7 cellular contexts compared by ENCODE assay signal in genomic region chr17:42132941-42133340, GRCh38. TPM values are rescaled to one million over a fixed set of nuclear protein-coding genes. Genes with fewer than 3 reads are reported as not detected.
DNase-seq lines count a peak whose midpoint lies in the region; ATAC-seq and TF ChIP-seq lines count a peak whose summit lies in the region.

No MANE protein-coding gene starts in this region.

- no peak overlapping the region for H2BK12ac ChIP-seq in neuronal stem cell (ENCODE audit: low read length)

- H2BK120ac ChIP-seq in neuronal stem cell (ENCODE audit: low read depth, low read length): no peak overlapping the region

- peaks cover 21% of the 10 kb centered on the region for H3K36me3 Mint-ChIP-seq in T-helper 1 cell treated with Interleukin-12 subunit alpha and Interleukin-12 subunit beta and Interleukin-4 antibody, amounts not matched to agents 30 μg/mL and 1 μg/mL, for 36 hours (ENCODE audit: low read depth)

- no peak overlapping the region for H2AFZ ChIP-seq in neuronal stem cell (ENCODE audit: low read length)

- peak; percentile 88 for DNase-seq in HT1080 (ENCODE audit: low read depth)
- DNase-seq in esophagus muscularis mucosa (ENCODE audit: extremely low spot score): no peak
- no peak for DNase-seq in neuronal stem cell (ENCODE audit: low spot score)
- no peak for DNase-seq in NCI-H524 treated with DMSO at 0.1 percent for 48 hours (lab: John Stamatoyannopoulos, UW)
- no peak for DNase-seq in NCI-H82 (lab: John Stamatoyannopoulos, UW)

- no peak for TF ChIP-seq EP300 in esophagus muscularis mucosa (IDR thresholded peaks at IDR 0.05)

- H3K27me3 Mint-ChIP-seq in T-helper 1 cell treated with Interleukin-12 subunit alpha and Interleukin-12 subunit beta and Interleukin-4 antibody, amounts not matched to agents 30 μg/mL and 1 μg/mL, for 36 hours (ENCODE audit: low read depth): no peaks in the 10 kb centered on the region

- TF ChIP-seq CTCF in esophagus muscularis mucosa (IDR thresholded peaks at IDR 0.05): no peak

- no peak overlapping the region for H3K14ac ChIP-seq in neuronal stem cell (ENCODE audit: low read length)

- H3K27me3 ChIP-seq in esophagus muscularis mucosa: no peaks in the 10 kb centered on the region
- no peaks in the 10 kb centered on the region for H3K27me3 ChIP-seq in neuronal stem cell (ENCODE audit: control insufficient read depth in 3 of 3, insufficient read depth in 3 of 3, low read depth in 1 of 3, low read length in 3 of 3)

- H3K4me2 ChIP-seq in neuronal stem cell (ENCODE audit: insufficient read depth, low read length, poor library complexity, severe bottlenecking): no peak overlapping the region

- no peak overlapping the region for H2AK5ac ChIP-seq in neuronal stem cell (ENCODE audit: low read depth, low read length)

- peak overlapping the region; percentile 31 to 68 (median 48) for H3K27ac ChIP-seq in esophagus muscularis mucosa (replicated peaks in 1 of 4)
- no peak overlapping the region for H3K27ac ChIP-seq in neuronal stem cell (replicated peaks; ENCODE audit: low read length)

- no peaks in the 10 kb centered on the region for H3K9me3 Mint-ChIP-seq in T-helper 1 cell treated with Interleukin-12 subunit alpha and Interleukin-12 subunit beta and Interleukin-4 antibody, amounts not matched to agents 30 μg/mL and 1 μg/mL, for 36 hours

- intact Hi-C loops in esophagus muscularis mucosa (cut with DNase I): no loop called here

- H4K91ac ChIP-seq in neuronal stem cell (ENCODE audit: low read depth, low read length, poor library complexity): no peak overlapping the region

- ATAC-seq in GM18511 (IDR thresholded peaks at IDR 0.05; ENCODE audit: unreplicated experiment): peak; percentile 54

- H3K4me3 ChIP-seq in esophagus muscularis mucosa: peak overlapping the region in 1 of 4 donors; percentile 17
- H3K4me3 ChIP-seq in neuronal stem cell (ENCODE audit: low read length in 2 of 2): no peak overlapping the region

- TF ChIP-seq POLR2A in esophagus muscularis mucosa (IDR thresholded peaks at IDR 0.05; ENCODE audit: low read depth): no peak

- peak overlapping the region; percentile 39 for H3K27ac Mint-ChIP-seq in T-helper 1 cell treated with Interleukin-12 subunit alpha and Interleukin-12 subunit beta and Interleukin-4 antibody, amounts not matched to agents 30 μg/mL and 1 μg/mL, for 36 hours

- H3K4me1 ChIP-seq in esophagus muscularis mucosa: peaks cover 87 to 91% (median 89%) of the 10 kb centered on the region in 4 donors
- no peaks in the 10 kb centered on the region for H3K4me1 ChIP-seq in neuronal stem cell (ENCODE audit: control insufficient read depth in 2 of 2, insufficient read depth in 1 of 2, low read depth in 1 of 2, low read length in 2 of 2)

- peak overlapping the region; percentile 1 for H3K4me3 Mint-ChIP-seq in T-helper 1 cell treated with Interleukin-12 subunit alpha and Interleukin-12 subunit beta and Interleukin-4 antibody, amounts not matched to agents 30 μg/mL and 1 μg/mL, for 36 hours

- H3K4ac ChIP-seq in neuronal stem cell (ENCODE audit: low read length): no peak overlapping the region

- no peak overlapping the region for H4K8ac ChIP-seq in neuronal stem cell (ENCODE audit: low read depth, low read length)

- no peak overlapping the region for H2BK5ac ChIP-seq in neuronal stem cell (ENCODE audit: low read length)

- H2BK15ac ChIP-seq in neuronal stem cell (ENCODE audit: low read length): no peak overlapping the region

- peaks cover 32% of the 10 kb centered on the region for H3K4me1 Mint-ChIP-seq in T-helper 1 cell treated with Interleukin-12 subunit alpha and Interleukin-12 subunit beta and Interleukin-4 antibody, amounts not matched to agents 30 μg/mL and 1 μg/mL, for 36 hours (ENCODE audit: low read depth)

- H3K36me3 ChIP-seq in esophagus muscularis mucosa (peaks cover 22 to 33% (median 29%) of the 10 kb centered on the region in 4 donors), neuronal stem cell (replicated peaks in 1 of 2; ENCODE audit: control insufficient read depth in 2 of 2, insufficient read depth in 2 of 2, low read length in 2 of 2) (peaks cover 22 to 66% of the 10 kb centered on the region in 2 donors)

- no peaks in the 10 kb centered on the region for H3K9me3 ChIP-seq in esophagus muscularis mucosa
- no peaks in the 10 kb centered on the region for H3K9me3 ChIP-seq in neuronal stem cell (replicated peaks in 1 of 2; ENCODE audit: control insufficient read depth in 2 of 2, insufficient read depth in 1 of 2, low read depth in 1 of 2, low read length in 2 of 2)

- H3K23ac ChIP-seq in neuronal stem cell (ENCODE audit: low read depth, low read length, poor library complexity): no peak overlapping the region

- no peaks in the 10 kb centered on the region for H3K79me1 ChIP-seq in neuronal stem cell (ENCODE audit: low read depth, low read length)

- peak overlapping the region; percentile 1 for H3K9ac ChIP-seq in neuronal stem cell (ENCODE audit: low read depth, low read length, poor library complexity)

- WGBS in esophagus muscularis mucosa: 69% methylated on average over 3 of the region's 3 CpGs
- no CpG with 5 or more reads among the region's 3 CpGs for WGBS in neuronal stem cell (ENCODE audit: extremely low coverage in 2 of 2, insufficient read length in 2 of 2, insufficient replicate concordance in 1 of 2), 2 donors

- H3K18ac ChIP-seq in neuronal stem cell (ENCODE audit: low read length): no peak overlapping the region

RNA-seq across cellular contexts. Expression of gene HSPB9, which starts 10.3 kb away (rescaled TPM):
- 0.23 TPM in 1 of 2 replicates, not detected in the other for total RNA-seq in HT1080 (2014; rRNA removed; shearing (Covaris generic))
- polyA plus RNA-seq in HT1080 (2015; cell fraction: cytosol; rRNA removed): not detected in 2 replicates
- 0.14 TPM in 2 replicates for polyA plus RNA-seq in HT1080 (2015; cell fraction: nucleus; rRNA removed)
- under 1 TPM in 2 of 4 donors, not detected in 2; 0.26 to 0.42 TPM for total RNA-seq in esophagus muscularis mucosa
- 0.15 TPM for polyA plus RNA-seq in neuronal stem cell (2013, experiment 1 of 2)
- 0.08 TPM for polyA plus RNA-seq in neuronal stem cell (2013, experiment 2 of 2)

RNA-seq across cellular contexts. Expression of gene KAT2A, which starts 11.8 kb away (rescaled TPM):
- 19.6 and 28.0 TPM in 2 replicates for total RNA-seq in HT1080 (2014; rRNA removed; shearing (Covaris generic))
- polyA plus RNA-seq in HT1080 (2015; cell fraction: cytosol; rRNA removed): 25.2 and 30.7 TPM in 2 replicates
- polyA plus RNA-seq in HT1080 (2015; cell fraction: nucleus; rRNA removed): 240 and 250 TPM in 2 replicates
- 10 to 100 TPM; 13.8 to 31.1 (median 21.8) TPM for total RNA-seq in esophagus muscularis mucosa
- 28.4 TPM for polyA plus RNA-seq in neuronal stem cell (2013, experiment 1 of 2)
- polyA plus RNA-seq in neuronal stem cell (2013, experiment 2 of 2): 27.4 TPM

RNA-seq across cellular contexts. Expression of gene DHX58, which starts 20.4 kb away (rescaled TPM):
- total RNA-seq in HT1080 (2014; rRNA removed; shearing (Covaris generic)): 4.9 and 5.7 TPM in 2 replicates
- polyA plus RNA-seq in HT1080 (2015; cell fraction: cytosol; rRNA removed): 4.3 and 5.6 TPM in 2 replicates
- 23.8 and 26.9 TPM in 2 replicates for polyA plus RNA-seq in HT1080 (2015; cell fraction: nucleus; rRNA removed)
- total RNA-seq in esophagus muscularis mucosa: 10 to 100 TPM in 3 of 4 donors, 1 to 10 TPM in 1; 9.6 to 11.7 (median 11.3) TPM
- polyA plus RNA-seq in neuronal stem cell (2013, experiment 1 of 2): 0.21 TPM
- polyA plus RNA-seq in neuronal stem cell (2013, experiment 2 of 2): 0.14 TPM

RNA-seq across cellular contexts. Expression of gene RAB5C, which starts 21.8 kb away (rescaled TPM):
- 137 and 277 TPM in 2 replicates for total RNA-seq in HT1080 (2014; rRNA removed; shearing (Covaris generic))
- 230 and 252 TPM in 2 replicates for polyA plus RNA-seq in HT1080 (2015; cell fraction: cytosol; rRNA removed)
- polyA plus RNA-seq in HT1080 (2015; cell fraction: nucleus; rRNA removed): 136 and 143 TPM in 2 replicates
- total RNA-seq in esophagus muscularis mucosa: 100 to 1,000 TPM; 102 to 140 (median 128) TPM
- 73.5 TPM for polyA plus RNA-seq in neuronal stem cell (2013, experiment 1 of 2)
- 73.6 TPM for polyA plus RNA-seq in neuronal stem cell (2013, experiment 2 of 2)

RNA-seq across cellular contexts. Expression of gene ZNF385C, which starts 34.7 kb away (rescaled TPM):
- total RNA-seq in HT1080 (2014; rRNA removed; shearing (Covaris generic)): not detected in 2 replicates
- 0.07 TPM in 1 of 2 replicates, not detected in the other for polyA plus RNA-seq in HT1080 (2015; cell fraction: cytosol; rRNA removed)
- polyA plus RNA-seq in HT1080 (2015; cell fraction: nucleus; rRNA removed): 0.22 TPM in 1 of 2 replicates, not detected in the other
- total RNA-seq in esophagus muscularis mucosa: under 1 TPM in 2 of 4 donors, not detected in 2; 0.39 to 0.42 TPM
- polyA plus RNA-seq in neuronal stem cell (2013, experiment 1 of 2): 4.2 TPM
- 4.2 TPM for polyA plus RNA-seq in neuronal stem cell (2013, experiment 2 of 2)
